ENCODE assay signal across 8 cellular contexts in the genomic region with DNA sequence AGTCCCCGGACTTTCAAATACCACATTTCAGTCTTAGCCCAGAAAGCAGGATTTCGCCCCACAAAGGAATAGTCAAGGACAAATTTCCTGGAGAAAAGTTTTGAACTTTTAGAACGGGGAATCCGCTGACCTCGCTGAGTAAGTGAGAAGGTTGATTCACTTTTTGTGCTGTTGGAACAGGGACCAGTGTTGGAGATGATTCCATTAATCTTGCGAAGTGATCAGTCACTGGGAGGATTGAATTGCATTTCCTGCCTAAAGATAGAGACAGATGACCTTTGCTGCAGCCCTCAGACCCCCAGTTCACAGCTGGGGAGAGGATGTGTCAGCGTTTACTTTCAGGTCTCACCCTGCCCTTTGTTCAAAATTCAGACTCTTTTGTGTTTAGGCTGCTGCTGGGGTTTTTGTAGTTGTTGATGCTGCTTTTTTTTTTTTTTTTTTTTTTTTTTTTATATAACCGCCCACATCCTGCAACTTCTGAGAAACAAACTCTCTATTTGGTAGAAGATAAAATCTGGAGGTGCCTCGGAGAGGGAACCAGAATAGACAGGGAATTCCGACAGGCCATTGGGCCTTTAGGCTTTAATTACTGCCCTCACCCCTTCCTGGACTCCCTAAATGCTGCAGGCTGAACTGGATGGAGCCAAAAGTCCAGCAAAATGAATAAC. TPM values are rescaled to one million over a fixed set of nuclear protein-coding genes. Genes with fewer than 3 reads are reported as not detected.
A peak's percentile ranks its signal among the peaks of the same experiment; 100 is the strongest.
DNase-seq lines count a peak whose midpoint lies in the region; ATAC-seq and FAIRE-seq lines count a peak whose summit lies in the region.

No MANE protein-coding gene starts in this region.

- H3K36me3 ChIP-seq in ACC112 (ENCODE audit: insufficient read depth, low read length) (no peaks in the 10 kb centered on the region), small intestine (ENCODE audit: control insufficient read depth in 2 of 2, insufficient read depth in 2 of 2, low read length in 2 of 2) (no peaks in the 10 kb centered on the region)

- H2AFZ ChIP-seq in ACC112 (ENCODE audit: low read length, unreplicated experiment): peak overlapping the region; percentile 82

- H3K4me1 ChIP-seq in ACC112 (ENCODE audit: control insufficient read depth, insufficient read depth, low read length, unreplicated experiment): peaks cover 4% of the 10 kb centered on the region
- no peaks in the 10 kb centered on the region for H3K4me1 ChIP-seq in small intestine (ENCODE audit: control insufficient read depth in 2 of 2, insufficient read depth in 1 of 2, low read depth in 1 of 2, low read length in 1 of 2)

- no peaks in the 10 kb centered on the region for H3K79me2 ChIP-seq in ACC112 (ENCODE audit: control insufficient read depth, insufficient read depth, low read length, unreplicated experiment)

- H3K4me3 ChIP-seq in ACC112 (ENCODE audit: low read depth, low read length): peak overlapping the region; percentile 64
- no peak overlapping the region for H3K4me3 ChIP-seq in small intestine (ENCODE audit: low read depth in 1 of 2, low read length in 2 of 2)

- 29 to 57% (median 51%) methylated on average over 10 of the region's 10 CpGs for WGBS in small intestine, 3 donors

- intact Hi-C loops in Right ventricle myocardium superior (cut with DNase I): no loop called here

- H3K27ac ChIP-seq in ACC112 (ENCODE audit: low read depth, low read length) (peak overlapping the region; percentile 83), small intestine (ENCODE audit: low read depth in 1 of 2, low read length in 1 of 2) (peak overlapping the region; percentile 35 to 98)

- FAIRE-seq in small intestine (lab: Jason Lieb, UNC): no peak

- DNase-seq in NAMALWA (ENCODE audit: low spot score) (peak; percentile 47), Right ventricle myocardium superior (no peak), small intestine (peak; percentile 46), OCI-M2 (lab: John Stamatoyannopoulos, UW; ENCODE audit: unreplicated experiment) (no peak), NCI-H510A (lab: John Stamatoyannopoulos, UW) (no peak)
- DNase-seq in activated T-helper 1 cell treated with anti-CD3 and anti-CD28 coated beads, Interleukin-2, amount 50 U/mL, for 16 hours (ENCODE audit: low read depth in 1 of 2, low spot score in 1 of 2): peak; percentile 29 to 44

- H3K27me3 ChIP-seq in ACC112 (ENCODE audit: insufficient read depth, low read length) (no peaks in the 10 kb centered on the region), small intestine (ENCODE audit: control insufficient read depth in 2 of 2, insufficient read depth in 2 of 2, low read length in 2 of 2) (no peaks in the 10 kb centered on the region)

- no peaks in the 10 kb centered on the region for H3K9me3 ChIP-seq in small intestine (ENCODE audit: control insufficient read depth, low read depth)

- ATAC-seq in GM21447 (IDR thresholded peaks at IDR 0.05; ENCODE audit: unreplicated experiment) (peak; percentile 73), Right ventricle myocardium superior (ENCODE audit: poor library complexity) (peak; percentile 11)

RNA-seq across cellular contexts. Expression of a gene that starts 9.8 kb away (rescaled TPM):
- total RNA-seq in Right ventricle myocardium superior: 10.3 TPM
- 10 to 100 TPM in 1 of 3 donors, 1 to 10 TPM in 2; 7.6 to 14.7 (median 8.9) TPM for polyA plus RNA-seq in small intestine

RNA-seq across cellular contexts. Expression of a gene that starts 35.7 kb away (rescaled TPM):
- 9.6 TPM for total RNA-seq in Right ventricle myocardium superior
- 10 to 100 TPM; 16.1 to 51.4 (median 30.8) TPM for polyA plus RNA-seq in small intestine

Comparison
In these comparisons a context has a peak if more than half of its experiments do, and no peak if none do; other contexts are left out.
1. DNase-seq: peak in NAMALWA (single experiment), activated T-helper 1 cell treated with anti-CD3 and anti-CD28 coated beads, Interleukin-2, amount 50 U/mL, for 16 hours (2 of 2) and small intestine (single experiment); none in Right ventricle myocardium superior (single experiment), OCI-M2 (single experiment) and NCI-H510A (single experiment).